In genomic region chr6:63573899-63574553, GRCh38 we compare ENCODE assay signal across 8 cellular contexts. TPM values are rescaled to one million over a fixed set of nuclear protein-coding genes. Genes with fewer than 3 reads are reported as not detected.
DNase-seq lines count a peak whose midpoint lies in the region; ATAC-seq, FAIRE-seq and TF ChIP-seq lines count a peak whose summit lies in the region.

No MANE protein-coding gene starts in this region.

- H3K4me1 ChIP-seq in Panc1 (ENCODE audit: control insufficient read depth, insufficient read depth, low read length) (peaks cover 22% of the 10 kb centered on the region), adipocyte (ENCODE audit: control insufficient read depth, insufficient read depth, low read length) (peaks cover 32% of the 10 kb centered on the region), iPS-18a (ENCODE audit: control insufficient read depth, low read depth, low read length) (peaks cover 13% of the 10 kb centered on the region), small intestine (ENCODE audit: control insufficient read depth in 2 of 2, insufficient read depth in 1 of 2, low read depth in 1 of 2, low read length in 1 of 2) (peaks cover 0 to 2% of the 10 kb centered on the region in 2 donors)

- H3K27ac Mint-ChIP-seq in IgD-negative memory B cell, result peak overlapping the region; percentile 99

- CTCF ChIA-PET in Panc1 (lab: Charles Lee), result interaction anchor here (1.3 to 1.6 kb wide), 2 partner anchors 24 to 221 kb away, joined by 6 to 7 read pairs; no protein-coding TSS in a partner anchor

- peaks cover 26% of the 10 kb centered on the region for H3K36me3 ChIP-seq in Panc1 (ENCODE audit: control insufficient read depth, insufficient read depth, low read length)
- H3K36me3 ChIP-seq in adipocyte (ENCODE audit: control insufficient read depth, insufficient read depth, low read length, severe bottlenecking), result peaks cover 28% of the 10 kb centered on the region
- peaks cover 28% of the 10 kb centered on the region for H3K36me3 ChIP-seq in iPS-18a (ENCODE audit: control insufficient read depth, low read depth, low read length)
- H3K36me3 ChIP-seq in small intestine (ENCODE audit: control insufficient read depth in 2 of 2, insufficient read depth in 2 of 2, low read length in 2 of 2), result peaks cover 0 to 4% of the 10 kb centered on the region in 2 donors

- no peak for FAIRE-seq in small intestine (lab: Jason Lieb, UNC)

- ATAC-seq in Panc1 (peak; percentile 22), HG03457 (IDR thresholded peaks at IDR 0.05; ENCODE audit: unreplicated experiment) (no peak)

- POLR2A ChIA-PET in Panc1 (lab: Charles Lee), result interaction anchor here (1.5 kb wide), 1 partner anchor 10 kb away, joined by 4 read pairs; no protein-coding TSS in a partner anchor

- WGBS in small intestine, 3 donors, result 10 to 15% (median 15%) methylated on average over 10 of the region's 10 CpGs

- in situ Hi-C loops in Panc1 (cut with HindIII; ENCODE audit: low pct_unique_long_range_greater_than_20kb, low sequenced_read_pairs), result loop anchor here (5.0 kb wide), 1 partner anchor 47 kb away; no protein-coding TSS in a partner anchor

- H3K27me3 ChIP-seq in Panc1 (ENCODE audit: control insufficient read depth, insufficient read depth, low read length) (no peaks in the 10 kb centered on the region; the same call in 1 of the 2 replicates), adipocyte (replicated peaks; ENCODE audit: control insufficient read depth, insufficient read depth, low read length) (no peaks in the 10 kb centered on the region), iPS-18a (ENCODE audit: control insufficient read depth, insufficient read depth, low read length) (no peaks in the 10 kb centered on the region), small intestine (ENCODE audit: control insufficient read depth in 2 of 2, insufficient read depth in 2 of 2, low read length in 2 of 2) (no peaks in the 10 kb centered on the region)

- H3K27ac ChIP-seq in Panc1 (ENCODE audit: low read length) (peak overlapping the region; percentile 92), iPS-18a (ENCODE audit: low read length) (peak overlapping the region; percentile 36), small intestine (ENCODE audit: low read depth in 1 of 2, low read length in 1 of 2) (peak overlapping the region; percentile 99 to 100)

- H3K9me3 ChIP-seq in Panc1 (ENCODE audit: control insufficient read depth, insufficient read depth, low read depth, low read length) (no peaks in the 10 kb centered on the region), adipocyte (ENCODE audit: control insufficient read depth, low read length) (no peaks in the 10 kb centered on the region), iPS-18a (ENCODE audit: control insufficient read depth, low read depth, low read length) (no peaks in the 10 kb centered on the region), small intestine (ENCODE audit: control insufficient read depth, low read depth) (no peaks in the 10 kb centered on the region)

- no peaks in the 10 kb centered on the region for H3K9me3 Mint-ChIP-seq in IgD-negative memory B cell

- H3K4me3 Mint-ChIP-seq in IgD-negative memory B cell, result peak overlapping the region; percentile 93 to 96 (median 94)

- no peaks in the 10 kb centered on the region for H3K27me3 Mint-ChIP-seq in IgD-negative memory B cell

- H3K9ac ChIP-seq in adipocyte (ENCODE audit: low read length), result peak overlapping the region; percentile 97
- peak overlapping the region; percentile 93 for H3K9ac ChIP-seq in iPS-18a (ENCODE audit: low read length)

- TSS peak; percentile 66 for BruUV-seq in Panc1 (replicated peaks; lab: Mats Ljungman, UMichigan)

- DNase-seq in DMS153 (lab: John Stamatoyannopoulos, UW) (peak; percentile 8), DMS153 treated with DMSO at 0.1 percent for 48 hours (lab: John Stamatoyannopoulos, UW; ENCODE audit: unreplicated experiment) (no peak), Panc1 (ENCODE audit: low read depth, low spot score) (no peak), adipocyte (ENCODE audit: low read depth) (peak; percentile 79), small intestine (peak; percentile 60)

- intact Hi-C loops in Panc1 (cut with micrococcal nuclease; ENCODE audit: unreplicated experiment), result loop anchor here (5.0 kb wide), 1 partner anchor 222 kb away; no protein-coding TSS in a partner anchor

- H3K36me3 Mint-ChIP-seq in IgD-negative memory B cell, result peaks cover 10% of the 10 kb centered on the region

- peak overlapping the region; percentile 82 to 85 for H3K4me3 ChIP-seq in Panc1 (ENCODE audit: low read depth in 2 of 2, low read length in 2 of 2)
- H3K4me3 ChIP-seq in adipocyte (ENCODE audit: low read length), result peak overlapping the region; percentile 88
- H3K4me3 ChIP-seq in iPS-18a (ENCODE audit: low read length), result peak overlapping the region; percentile 83
- peak overlapping the region; percentile 94 to 100 for H3K4me3 ChIP-seq in small intestine (ENCODE audit: low read depth in 1 of 2, low read length in 2 of 2)

- TF ChIP-seq CTCF in Panc1 (IDR thresholded peaks at IDR 0.05), result peak; percentile 89

- peaks cover 17 to 24% (median 21%) of the 10 kb centered on the region in 3 donors for H3K4me1 Mint-ChIP-seq in IgD-negative memory B cell

RNA-seq across cellular contexts. Expression of gene PTP4A1, which starts 1.7 kb away (rescaled TPM):
- polyA plus RNA-seq in IgD-negative memory B cell (69.5 TPM), small intestine (10 to 100 TPM in 2 of 3 donors, 1 to 10 TPM in 1; 3.5 to 23.2 (median 19.7) TPM)
- 71.0 TPM for total RNA-seq in Panc1 (2021; ENCODE audit: unreplicated experiment)
- polyA plus RNA-seq in Panc1 (2012; ENCODE audit: insufficient read length), result 29.3 TPM

Comparison
In these comparisons a context has a peak if more than half of its experiments do, and no peak if none do; other contexts are left out.
1. DNase-seq: peak in DMS153 (single experiment), adipocyte (single experiment) and small intestine (single experiment); none in DMS153 treated with DMSO at 0.1 percent for 48 hours (single experiment) and Panc1 (single experiment).
2. H3K27ac ChIP-seq: peak in every context shown above with its lines; median percentile 100 in small intestine; 92 in Panc1; 36 in iPS-18a.
3. Peak in every context shown above with its lines, with median percentiles within 50 percentile points of each other: H3K4me3 ChIP-seq.